1 cellular context compared by ENCODE assay signal in the genomic region with DNA sequence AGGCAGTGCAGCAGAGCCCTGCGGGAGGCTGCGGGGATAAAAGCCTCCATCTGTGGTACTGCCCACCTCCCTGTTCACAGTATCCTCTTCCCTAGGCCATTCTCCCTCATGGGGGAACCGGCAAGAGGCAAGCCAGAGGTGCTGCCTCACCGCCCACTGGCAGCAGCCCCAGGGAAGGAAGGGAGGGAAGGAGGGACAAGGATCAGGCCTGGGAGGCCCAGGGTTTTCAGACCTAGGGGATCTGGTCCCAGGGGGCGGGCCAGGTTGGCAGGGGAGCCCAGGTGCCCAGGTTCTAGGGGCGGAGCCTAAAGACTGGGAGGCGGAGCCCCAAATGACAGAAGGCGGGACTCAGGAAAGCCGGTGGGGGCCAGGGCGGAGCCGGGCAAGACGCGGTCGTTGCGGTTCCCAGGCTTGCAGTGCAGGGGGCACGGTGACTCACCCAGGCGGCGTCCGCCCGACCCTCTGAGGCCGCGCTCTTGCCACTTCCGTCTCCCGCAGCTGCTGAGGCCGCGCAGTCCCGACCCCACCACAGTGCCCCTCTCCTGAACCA.
TF ChIP-seq lines count a peak whose summit lies in the region.

No MANE protein-coding gene starts in this region.

TF ChIP-seq in K562, 482 proteins besides CTCF, POLR2A, EP300 and RAD21 (continued from another document and continues in another):
- TF ChIP-seq BRF2 (IDR thresholded peaks at IDR 0.05; ENCODE audit: borderline replicate concordance, insufficient read depth, insufficient read length) = no peak
- TF ChIP-seq SAP30 (IDR thresholded peaks at IDR 0.05; ENCODE audit: borderline replicate concordance, insufficient read depth, low read depth, low read length, poor library complexity, severe bottlenecking) = peak; percentile 95
- peak; percentile 55 for TF ChIP-seq ZFP36 (IDR thresholded peaks at IDR 0.05; ENCODE audit: low read depth, low read length, partially characterized antibody)
- peak; percentile 64 for TF ChIP-seq JUND (IDR thresholded peaks at IDR 0.05; ENCODE audit: borderline replicate concordance, low read depth, low read length)
- no peak; the same call in 2 of the 3 replicates for TF ChIP-seq JUND (tag; IDR thresholded peaks at IDR 0.05; ENCODE audit: borderline replicate concordance, low read depth, low read length)
- TF ChIP-seq KDM4B (IDR thresholded peaks at IDR 0.05; ENCODE audit: borderline replicate concordance in 2 of 2, low read depth in 1 of 2) = no peak
- TF ChIP-seq ZNF277 (CRISPR knock-in tag; IDR thresholded peaks at IDR 0.05; ENCODE audit: borderline replicate concordance) = no peak
- no peak for TF ChIP-seq LEF1 (IDR thresholded peaks at IDR 0.05)
- TF ChIP-seq NKRF (IDR thresholded peaks at IDR 0.05; ENCODE audit: borderline replicate concordance) = peak; percentile 87; the same call in 1 of the 2 replicates
- peak; percentile 61 to 88; a peak in 2 of 4 replicates for TF ChIP-seq SIN3A (IDR thresholded peaks at IDR 0.05; ENCODE audit: borderline replicate concordance in 2 of 2, control insufficient read depth in 1 of 2, low read depth in 2 of 2, low read length in 2 of 2)
- TF ChIP-seq, protein P1, sequence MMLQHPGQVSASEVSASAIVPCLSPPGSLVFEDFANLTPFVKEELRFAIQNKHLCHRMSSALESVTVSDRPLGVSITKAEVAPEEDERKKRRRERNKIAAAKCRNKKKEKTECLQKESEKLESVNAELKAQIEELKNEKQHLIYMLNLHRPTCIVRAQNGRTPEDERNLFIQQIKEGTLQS (IDR thresholded peaks at IDR 0.05) = peak; percentile 76
- TF ChIP-seq, protein P1 (CRISPR knock-in tag; conservative IDR thresholded peaks at IDR 0.05) = no peak
- no peak for TF ChIP-seq ZNF3 (CRISPR knock-in tag; IDR thresholded peaks at IDR 0.05)
- peak; percentile 86; the same call in 1 of the 2 replicates for TF ChIP-seq CBFB (CRISPR knock-in tag; IDR thresholded peaks at IDR 0.05)
- no peak for TF ChIP-seq PYGO2 (tag; IDR thresholded peaks at IDR 0.05)
- TF ChIP-seq, protein P2, sequence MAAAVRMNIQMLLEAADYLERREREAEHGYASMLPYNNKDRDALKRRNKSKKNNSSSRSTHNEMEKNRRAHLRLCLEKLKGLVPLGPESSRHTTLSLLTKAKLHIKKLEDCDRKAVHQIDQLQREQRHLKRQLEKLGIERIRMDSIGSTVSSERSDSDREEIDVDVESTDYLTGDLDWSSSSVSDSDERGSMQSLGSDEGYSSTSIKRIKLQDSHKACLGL (CRISPR knock-in tag; IDR thresholded peaks at IDR 0.05; ENCODE audit: borderline replicate concordance, poor library complexity, severe bottlenecking) = no peak
- no peak for TF ChIP-seq NEUROD1 (IDR thresholded peaks at IDR 0.05; ENCODE audit: borderline replicate concordance, low read depth, low read length, partially characterized antibody)
- no peak; the same call in 1 of the 2 replicates for TF ChIP-seq VEZF1 (CRISPR knock-in tag; IDR thresholded peaks at IDR 0.05)
- peak; percentile 75 for TF ChIP-seq ELF2 (CRISPR knock-in tag; IDR thresholded peaks at IDR 0.05)
- TF ChIP-seq, protein P3, sequence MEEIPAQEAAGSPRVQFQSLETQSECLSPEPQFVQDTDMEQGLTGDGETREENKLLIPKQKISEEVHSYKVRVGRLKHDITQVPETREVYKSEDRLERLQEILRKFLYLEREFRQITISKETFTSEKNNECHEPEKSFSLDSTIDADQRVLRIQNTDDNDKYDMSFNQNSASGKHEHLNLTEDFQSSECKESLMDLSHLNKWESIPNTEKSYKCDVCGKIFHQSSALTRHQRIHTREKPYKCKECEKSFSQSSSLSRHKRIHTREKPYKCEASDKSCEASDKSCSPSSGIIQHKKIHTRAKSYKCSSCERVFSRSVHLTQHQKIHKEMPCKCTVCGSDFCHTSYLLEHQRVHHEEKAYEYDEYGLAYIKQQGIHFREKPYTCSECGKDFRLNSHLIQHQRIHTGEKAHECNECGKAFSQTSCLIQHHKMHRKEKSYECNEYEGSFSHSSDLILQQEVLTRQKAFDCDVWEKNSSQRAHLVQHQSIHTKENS (CRISPR knock-in tag; IDR thresholded peaks at IDR 0.05) = no peak
- TF ChIP-seq SMARCC2 (IDR thresholded peaks at IDR 0.05; ENCODE audit: low read depth) = no peak
- TF ChIP-seq ZBTB7A (IDR thresholded peaks at IDR 0.05; ENCODE audit: borderline replicate concordance, control insufficient read depth, low read depth, low read length) = peak; percentile 85; the same call in 1 of the 2 replicates
- TF ChIP-seq PHF20 (IDR thresholded peaks at IDR 0.05; ENCODE audit: partially characterized antibody) = peak; percentile 45
- peak; percentile 83; the same call in 1 of the 2 replicates for TF ChIP-seq ZBTB1 (CRISPR knock-in tag; IDR thresholded peaks at IDR 0.05; ENCODE audit: borderline replicate concordance, low read depth)
- TF ChIP-seq HDAC1 (IDR thresholded peaks at IDR 0.05) = peak in 1 of 2 experiments; percentile 67; a peak in 1 of 4 replicates
- TF ChIP-seq ZNF124 (CRISPR knock-in tag; IDR thresholded peaks at IDR 0.05) = no peak
- no peak for TF ChIP-seq KHSRP (IDR thresholded peaks at IDR 0.05)
- TF ChIP-seq SPI1 (IDR thresholded peaks at IDR 0.05; ENCODE audit: borderline replicate concordance, low read depth, low read length) = peak; percentile 29; the same call in 1 of the 2 replicates
- no peak for TF ChIP-seq CEBPG (CRISPR knock-in tag; IDR thresholded peaks at IDR 0.05)
- TF ChIP-seq CEBPG (tag; conservative IDR thresholded peaks at IDR 0.05 in 1 of 2, IDR thresholded peaks at IDR 0.05 in 1 of 2) = no peak
- TF ChIP-seq ETS1 (conservative IDR thresholded peaks at IDR 0.05; ENCODE audit: control insufficient read depth, low read depth, low read length) = 0 out of 2 replicates have a peak, but pooled peaks have one; percentile 53
- TF ChIP-seq ZNF134 (CRISPR knock-in tag; conservative IDR thresholded peaks at IDR 0.05) = peak; percentile 73
- no peak for TF ChIP-seq EZH2 (IDR thresholded peaks at IDR 0.05; ENCODE audit: borderline replicate concordance, low read depth, low read length)
- no peak for TF ChIP-seq LCOR (CRISPR knock-in tag; IDR thresholded peaks at IDR 0.05)
- no peak for TF ChIP-seq BCL6 (CRISPR knock-in tag; IDR thresholded peaks at IDR 0.05)
- peak in 1 of 2 experiments; percentile 42; a peak in 1 of 4 replicates for TF ChIP-seq RCOR1 (IDR thresholded peaks at IDR 0.05; ENCODE audit: borderline replicate concordance in 1 of 2, low read depth in 2 of 2, low read length in 2 of 2)
- no peak for TF ChIP-seq MED1 (CRISPR knock-in tag; IDR thresholded peaks at IDR 0.05; ENCODE audit: borderline replicate concordance)
- no peak for TF ChIP-seq MCM2 (IDR thresholded peaks at IDR 0.05; ENCODE audit: low read depth)
- TF ChIP-seq CREB1 (IDR thresholded peaks at IDR 0.05) = no peak
- no peak for TF ChIP-seq CREB1 (CRISPR knock-in tag; IDR thresholded peaks at IDR 0.05)
- TF ChIP-seq POLR2B (IDR thresholded peaks at IDR 0.05; ENCODE audit: low read depth, partially characterized antibody) = peak; percentile 44
- TF ChIP-seq ZC3H8 (IDR thresholded peaks at IDR 0.05) = no peak
- no peak for TF ChIP-seq JUN (IDR thresholded peaks at IDR 0.05; ENCODE audit: borderline replicate concordance, low read depth, low read length)
- peak; percentile 76; the same call in 1 of the 2 replicates for TF ChIP-seq JUN (CRISPR knock-in tag; IDR thresholded peaks at IDR 0.05; ENCODE audit: borderline replicate concordance)
- TF ChIP-seq GMEB1 (CRISPR knock-in tag; IDR thresholded peaks at IDR 0.05) = no peak
- 0 out of 2 replicates have a peak, but pooled peaks have one; percentile 20 for TF ChIP-seq ZNF143 (CRISPR knock-in tag; IDR thresholded peaks at IDR 0.05)
- no peak for TF ChIP-seq ESRRB (CRISPR knock-in tag; IDR thresholded peaks at IDR 0.05; ENCODE audit: borderline replicate concordance)
- no peak for TF ChIP-seq ZNF280B (CRISPR knock-in tag; IDR thresholded peaks at IDR 0.05)
- TF ChIP-seq ZNF184 (CRISPR knock-in tag; IDR thresholded peaks at IDR 0.05) = no peak
- TF ChIP-seq ZFP91 (CRISPR knock-in tag; IDR thresholded peaks at IDR 0.05) = no peak
